Comparison of ENCODE assay signal across 9 cellular contexts in genomic region chr21:16536661-16537359, GRCh38.
DNase-seq lines count a peak whose midpoint lies in the region; ATAC-seq, FAIRE-seq and TF ChIP-seq lines count a peak whose summit lies in the region.
"Had no signal": no experiment of that assay in that cellular context is flagged by ENCODE, and none has a peak within 500 bp of the region (broad histone marks: within the 10 kb centered on the region; RNA-seq: fewer than 3 reads in every experiment).

No MANE protein-coding gene starts in this region.

- POLR2A ChIA-PET in GM12878 (lab: Charles Lee), result no interaction called here

- WGBS in GM12878 (ENCODE audit: insufficient coverage, insufficient replicate concordance, low lambda C conversion rate, missing lambda C conversion rate), result 47% methylated on average over 11 of the region's 11 CpGs
- WGBS in right lobe of liver (ENCODE audit: insufficient coverage, low coverage, low lambda C conversion rate, missing lambda C conversion rate), result 16% methylated on average over 11 of the region's 11 CpGs

- intact Hi-C loops in GM12878 (cut with micrococcal nuclease; ENCODE audit: unreplicated experiment), result no loop called here
- intact Hi-C loops in right lobe of liver (cut with DNase I), result no loop called here

- CTCF ChIA-PET in GM12878 (lab: Yijun Ruan, JAX), result no interaction called here

- peak overlapping the region; percentile 47 for H3K4me3 ChIP-seq in LNCaP clone FGC (ENCODE audit: low read depth, low read length)
- H3K4me3 ChIP-seq in GM12878, result no peak overlapping the region
- H3K4me3 ChIP-seq in right lobe of liver, result peak overlapping the region; percentile 20 to 48 (median 38)

- H3K4me2 ChIP-seq in GM12878 (ENCODE audit: control insufficient read depth, insufficient read depth), result no peak overlapping the region

- no peak overlapping the region for H3K27ac ChIP-seq in GM12878 (ENCODE audit: control insufficient read depth, insufficient read depth)
- peak overlapping the region; percentile 87 to 88 (median 88) for H3K27ac ChIP-seq in right lobe of liver

- DNase-seq in LNCaP clone FGC (ENCODE audit: low read depth) (no peak), GM12878 (ENCODE audit: low read depth, low spot score) (no peak), right lobe of liver (no peak), islet precursor cell (no peak), NOMO-1 treated with DMSO at 0.1 percent for 48 hours (lab: John Stamatoyannopoulos, UW; ENCODE audit: unreplicated experiment) (no peak), SW 1271 (lab: John Stamatoyannopoulos, UW) (no peak)
- DNase-seq: CD4-positive, CD25-positive, alpha-beta regulatory T cell had no signal

- no peak for TF ChIP-seq CTCF in LNCaP clone FGC (IDR thresholded peaks at IDR 0.05; ENCODE audit: control insufficient read depth, extremely low read depth, insufficient read depth)
- TF ChIP-seq CTCF in GM12878 (IDR thresholded peaks at IDR 0.05 in 2 of 3, conservative IDR thresholded peaks at IDR 0.05 in 1 of 3; ENCODE audit: control insufficient read depth in 2 of 3, extremely low read depth in 1 of 3, insufficient read depth in 1 of 3, low read depth in 3 of 3, low read length in 3 of 3), result no peak
- no peak for TF ChIP-seq CTCF in right lobe of liver (IDR thresholded peaks at IDR 0.05)

- no peak for TF ChIP-seq EP300 in GM12878 (IDR thresholded peaks at IDR 0.05; ENCODE audit: borderline replicate concordance in 1 of 2, control insufficient read depth in 1 of 2, low read depth in 2 of 2, low read length in 2 of 2)

- ATAC-seq in GM12878 (peak; percentile 74), right lobe of liver (peak in 3 of 4 donors; percentile 17 to 30 (median 22)), HG03108 (IDR thresholded peaks at IDR 0.05; ENCODE audit: unreplicated experiment) (no peak)

- H3K36me3 ChIP-seq in GM12878 (ENCODE audit: control insufficient read depth in 2 of 2, insufficient read depth in 2 of 2, low read length in 1 of 2), result no peaks in the 10 kb centered on the region
- H3K36me3 ChIP-seq in right lobe of liver, result no peaks in the 10 kb centered on the region

- no peaks in the 10 kb centered on the region; the same call in 2 of the 3 replicates for H3K9me3 ChIP-seq in GM12878 (replicated peaks; ENCODE audit: control insufficient read depth, insufficient read depth, low read length)
- no peaks in the 10 kb centered on the region for H3K9me3 ChIP-seq in right lobe of liver

- H3K9ac ChIP-seq in GM12878 (ENCODE audit: control insufficient read depth, insufficient read depth, low read length), result no peak overlapping the region

- TF ChIP-seq POLR2A in GM12878 (IDR thresholded peaks at IDR 0.05; ENCODE audit: low read depth, low read length) (no peak), right lobe of liver (IDR thresholded peaks at IDR 0.05) (no peak)

- RAD21 ChIA-PET in GM12878 (lab: Charles Lee; ENCODE audit: unreplicated experiment), result no interaction called here

- no peaks in the 10 kb centered on the region for H3K79me2 ChIP-seq in GM12878 (ENCODE audit: control insufficient read depth, insufficient read depth, low read length)

- no peaks in the 10 kb centered on the region for H3K27me3 ChIP-seq in GM12878 (replicated peaks in 1 of 2; ENCODE audit: control insufficient read depth in 2 of 2, insufficient read depth in 2 of 2, low read length in 1 of 2)
- no peaks in the 10 kb centered on the region for H3K27me3 ChIP-seq in right lobe of liver

- SMC1A ChIA-PET in GM12878 (lab: Charles Lee; ENCODE audit: uncharacterized antibody, unreplicated experiment), result interaction anchor here (0.5 kb wide), 1 partner anchor 59 kb away, joined by 3 read pairs; no protein-coding TSS in a partner anchor

- BruUV-seq in GM12878 (replicated peaks; lab: Mats Ljungman, UMichigan), result no TSS peak

- FAIRE-seq in A204.1 (lab: Jason Lieb, UNC) (peak; percentile 94), GM12878 (lab: Jason Lieb, UNC) (no peak)

- H3K4me1 ChIP-seq in GM12878 (ENCODE audit: control insufficient read depth, insufficient read depth, low read length), result no peaks in the 10 kb centered on the region
- H3K4me1 ChIP-seq in right lobe of liver, result peaks cover 0 to 21% (median 4%) of the 10 kb centered on the region in 4 donors

- no peak for TF ChIP-seq RAD21 in GM12878 (IDR thresholded peaks at IDR 0.05; ENCODE audit: insufficient read depth, low read depth, low read length)

- in situ Hi-C loops in GM12878 (cut with MboI), result no loop called here

- no peak overlapping the region for H2AFZ ChIP-seq in GM12878 (ENCODE audit: control insufficient read depth, low read depth, low read length)

- H4K20me1 ChIP-seq in GM12878 (ENCODE audit: control insufficient read depth, insufficient read depth), result no peaks in the 10 kb centered on the region

TF ChIP-seq in GM12878, 131 proteins besides CTCF, POLR2A, EP300 and RAD21:
- TF ChIP-seq NRF1 (conservative IDR thresholded peaks at IDR 0.05; ENCODE audit: low read depth, low read length) (no peak), IRF5 (IDR thresholded peaks at IDR 0.05; ENCODE audit: borderline replicate concordance) (no peak), BMI1 (IDR thresholded peaks at IDR 0.05; ENCODE audit: borderline replicate concordance) (no peak), ZBTB11 (CRISPR knock-in tag; IDR thresholded peaks at IDR 0.05) (no peak), MXI1 (IDR thresholded peaks at IDR 0.05; ENCODE audit: low read depth, low read length) (no peak), POLR2AphosphoS5 (IDR thresholded peaks at IDR 0.05; ENCODE audit: low read length) (no peak), ATF7 (IDR thresholded peaks at IDR 0.05; ENCODE audit: low read depth) (no peak)
TF ChIP-seq in GM12878: peak in this region for 0.
